ENCODE assay signal across 34 cellular contexts in the genomic region with DNA sequence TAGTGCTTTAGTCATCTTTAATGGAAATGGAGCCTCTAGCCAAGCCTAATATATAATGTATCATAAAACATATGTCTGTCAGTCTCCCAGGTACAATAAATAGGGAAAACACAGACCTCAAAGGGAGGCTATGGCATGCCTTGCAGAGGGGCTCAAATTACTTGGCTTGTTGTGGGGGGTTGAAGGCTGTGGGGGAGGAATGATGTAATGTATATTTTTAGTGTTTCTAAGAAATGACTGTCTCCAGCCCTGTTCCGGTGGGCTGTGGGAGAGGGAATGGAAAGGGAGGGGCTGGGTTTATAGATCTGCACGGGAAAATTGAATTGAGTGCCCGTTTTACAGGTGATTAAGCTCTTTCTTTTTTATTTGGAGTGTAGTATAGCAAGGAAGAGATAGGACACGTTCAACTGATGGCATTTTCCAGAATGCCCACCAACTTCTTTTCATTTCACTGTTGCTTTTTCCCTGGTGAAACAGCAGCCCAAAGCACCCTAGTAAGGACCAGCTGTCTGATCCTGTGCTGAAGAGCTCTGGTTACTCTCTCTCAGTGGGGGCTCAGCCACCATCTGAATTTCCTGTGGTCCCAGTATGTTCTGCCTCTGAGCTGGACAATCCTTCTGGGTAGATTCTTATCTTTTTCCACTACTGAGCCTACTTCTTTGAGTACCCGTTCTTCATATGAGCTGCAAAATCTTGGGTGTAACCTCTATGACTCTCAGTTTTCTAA.
DNase-seq lines count a peak whose midpoint lies in the region; ATAC-seq, FAIRE-seq and TF ChIP-seq lines count a peak whose summit lies in the region.
"Had no signal": no experiment of that assay in that cellular context is flagged by ENCODE, and none has a peak within 500 bp of the region (broad histone marks: within the 10 kb centered on the region; RNA-seq: fewer than 3 reads in every experiment).

No MANE protein-coding gene starts in this region.

- POLR2A ChIA-PET in PC-3 (lab: Charles Lee; ENCODE audit: unreplicated experiment): no interaction called here

- no peak overlapping the region for H2AFZ ChIP-seq in PC-3 (ENCODE audit: low read length)

- DNase-seq in NCI-H2107 treated with DMSO at 0.1 percent for 48 hours (lab: John Stamatoyannopoulos, UW; ENCODE audit: unreplicated experiment) (peak; percentile 14), NCI-H2107 (lab: John Stamatoyannopoulos, UW) (no peak), PC-3 (peak; percentile 1), iPS-NIHi11 (ENCODE audit: low spot score) (peak; percentile 4), urothelium cell line (ENCODE audit: low spot score) (peak; percentile 22), NCI-H226 (no peak)
- no peak for DNase-seq in activated naive CD4-positive, alpha-beta T cell treated with anti-CD3 and anti-CD28 coated beads, Interleukin-2, amount 50 U/mL, for 72 hours (ENCODE audit: low spot score in 2 of 2)
- DNase-seq in effector CD8-positive, alpha-beta T cell (lab: John Stamatoyannopoulos, UW): no peak
- DNase-seq: 8988T; activated CD4-positive, alpha-beta memory T cell treated with anti-CD3 and anti-CD28 coated beads, Interleukin-2, amount 10 ng/mL, durations not matched to agents 7 days and 5 days; activated CD4-positive, alpha-beta T cell treated with anti-CD3 and anti-CD28 coated beads for 1 hour; activated CD8-positive, alpha-beta memory T cell treated with anti-CD3 and anti-CD28 coated beads, Interleukin-2, amount 50 U/mL, for 4 hours; activated naive CD4-positive, alpha-beta T cell treated with anti-CD3 and anti-CD28 coated beads, Interleukin-2, amount 10 ng/mL, durations not matched to agents 7 days and 5 days; amygdala; Calu3; effector memory CD8-positive, alpha-beta T cell; erythroblast; head of caudate nucleus; islet precursor cell; left ventricle myocardium superior; midbrain; naive thymus-derived CD8-positive, alpha-beta T cell; NCI-H1048; NCI-H1694; NCI-H2227 treated with DMSO at 0.1 percent for 48 hours; NCI-H526 treated with DMSO at 0.1 percent for 48 hours; Peyer's patch; psoas muscle; SHP77 had no signal

- H3K4me1 ChIP-seq in PC-3 (ENCODE audit: insufficient read depth, low read length): no peaks in the 10 kb centered on the region
- H3K4me1 ChIP-seq: Peyer's patch, psoas muscle, tibial nerve had no signal

- H3K4me3 ChIP-seq in PC-3 (ENCODE audit: low read length): no peak overlapping the region
- H3K4me3 ChIP-seq: Peyer's patch, psoas muscle, tibial nerve had no signal

- H3K9me2 ChIP-seq in PC-3 (replicated peaks; ENCODE audit: low read length): no peaks in the 10 kb centered on the region

- no peaks in the 10 kb centered on the region for H3K9me3 ChIP-seq in PC-3 (ENCODE audit: low read length)
- H3K9me3 ChIP-seq: Peyer's patch, tibial nerve had no signal

- H3K9me3 Mint-ChIP-seq in activated naive CD4-positive, alpha-beta T cell treated with anti-CD3 and anti-CD28 coated beads, Interleukin-2, amount 50 U/mL, for 72 hours: peaks cover 0 to 5% of the 10 kb centered on the region in 2 donors
- H3K9me3 Mint-ChIP-seq: effector memory CD8-positive, alpha-beta T cell had no signal

- no peaks in the 10 kb centered on the region for H3F3A ChIP-seq in PC-3 (ENCODE audit: low read length, unreplicated experiment)

- H3K36me3 ChIP-seq in PC-3 (ENCODE audit: low read depth, low read length): no peaks in the 10 kb centered on the region
- H3K36me3 ChIP-seq: Peyer's patch, tibial nerve had no signal

- no peaks in the 10 kb centered on the region for H4K20me1 ChIP-seq in PC-3 (ENCODE audit: low read length)

- no peak overlapping the region for H3K27ac ChIP-seq in PC-3 (ENCODE audit: low read length)
- H3K27ac ChIP-seq: Peyer's patch, psoas muscle, tibial nerve had no signal

- BruUV-seq in PC-3 (replicated peaks; lab: Mats Ljungman, UMichigan): no TSS peak

- peaks cover 7 to 8% of the 10 kb centered on the region in 2 donors for H3K36me3 Mint-ChIP-seq in activated naive CD4-positive, alpha-beta T cell treated with anti-CD3 and anti-CD28 coated beads, Interleukin-2, amount 50 U/mL, for 72 hours
- H3K36me3 Mint-ChIP-seq: IgD-negative memory B cell; stimulated activated effector memory CD8-positive, alpha-beta T cell treated with anti-CD3 and anti-CD28 coated beads, Interleukin-12 subunit alpha, Interleukin-12 subunit beta, amount 100 ng/mL, for 72 hours had no signal

- no peak for TF ChIP-seq CTCF in PC-3 (conservative IDR thresholded peaks at IDR 0.05; ENCODE audit: low read depth, low read length)

- H3K27ac Mint-ChIP-seq in activated naive CD4-positive, alpha-beta T cell treated with anti-CD3 and anti-CD28 coated beads, Interleukin-2, amount 50 U/mL, for 72 hours: no peak overlapping the region
- H3K27ac Mint-ChIP-seq: activated CD4-positive, alpha-beta memory T cell treated with anti-CD3 and anti-CD28 coated beads, Interleukin-2, amount 10 ng/mL, durations not matched to agents 7 days and 5 days; activated naive CD4-positive, alpha-beta T cell treated with anti-CD3 and anti-CD28 coated beads, Interleukin-2, amount 10 ng/mL, durations not matched to agents 7 days and 5 days; activated T-helper 1 cell treated with anti-CD3 and anti-CD28 coated beads, Interleukin-12 subunit alpha, Interleukin-12 subunit beta, Interleukin-2, Interleukin-4 antibody, amounts not matched to agents 30 ng/mL and 10 ng/mL and 1 ng/mL, durations not matched to agents 14 hours and 24 hours and 36 hours; effector memory CD8-positive, alpha-beta T cell; IgD-negative memory B cell; naive thymus-derived CD8-positive, alpha-beta T cell; stimulated activated effector memory CD8-positive, alpha-beta T cell treated with anti-CD3 and anti-CD28 coated beads, Interleukin-12 subunit alpha, Interleukin-12 subunit beta, amount 100 ng/mL, for 72 hours had no signal

- ATAC-seq in PC-3: no peak
- no peak for ATAC-seq in activated naive CD4-positive, alpha-beta T cell treated with anti-CD3 and anti-CD28 coated beads, Interleukin-2, amount 50 U/mL, for 72 hours
- ATAC-seq: effector memory CD8-positive, alpha-beta T cell; left ventricle myocardium superior; naive thymus-derived CD8-positive, alpha-beta T cell; stimulated activated effector memory CD8-positive, alpha-beta T cell treated with anti-CD3 and anti-CD28 coated beads, Interleukin-12 subunit alpha, Interleukin-12 subunit beta, amount 100 ng/mL, for 72 hours had no signal

- intact Hi-C loops in PC-3 (cut with micrococcal nuclease): no loop called here

- CTCF ChIA-PET in PC-3 (lab: Charles Lee): no interaction called here

- no peak overlapping the region for H3K4me2 ChIP-seq in PC-3 (ENCODE audit: low read length)

- H3K79me2 ChIP-seq in PC-3 (ENCODE audit: low read length): no peaks in the 10 kb centered on the region

- no peaks in the 10 kb centered on the region for H3K27me3 ChIP-seq in PC-3 (ENCODE audit: low read length)
- H3K27me3 ChIP-seq: Peyer's patch, tibial nerve had no signal

- FAIRE-seq in urothelium cell line (lab: Jason Lieb, UNC): no peak
- FAIRE-seq: bronchial epithelial cell had no signal

- no peak overlapping the region for H3K9ac ChIP-seq in PC-3 (ENCODE audit: low read length)

Comparison
In these comparisons a context has a peak if more than half of its experiments do, and no peak if none do; other contexts are left out.
1. DNase-seq: peak in NCI-H2107 treated with DMSO at 0.1 percent for 48 hours (single experiment), PC-3 (single experiment), iPS-NIHi11 (single experiment) and urothelium cell line (single experiment); none in NCI-H2107 (single experiment), activated naive CD4-positive, alpha-beta T cell treated with anti-CD3 and anti-CD28 coated beads, Interleukin-2, amount 50 U/mL, for 72 hours (0 of 2), NCI-H226 (single experiment) and effector CD8-positive, alpha-beta T cell (single experiment).